Comparison of ENCODE assay signal across 13 cellular contexts in genomic region chr5:89556215-89557009, GRCh38.
A peak's percentile ranks its signal among the peaks of the same experiment; 100 is the strongest.
DNase-seq lines count a peak whose midpoint lies in the region; ATAC-seq, FAIRE-seq and TF ChIP-seq lines count a peak whose summit lies in the region.
"Had no signal": no experiment of that assay in that cellular context is flagged by ENCODE, and none has a peak within 500 bp of the region (broad histone marks: within the 10 kb centered on the region; RNA-seq: fewer than 3 reads in every experiment).

No MANE protein-coding gene starts in this region.

- H3K27ac ChIP-seq in A673 (ENCODE audit: low read depth, low read length, poor library complexity, severe bottlenecking): no peak overlapping the region
- H3K27ac ChIP-seq in small intestine (ENCODE audit: low read depth in 1 of 2, low read length in 1 of 2): no peak overlapping the region
- no peak overlapping the region for H3K27ac ChIP-seq in tibial artery
- H3K27ac ChIP-seq: BLaER1, spleen had no signal

- no peaks in the 10 kb centered on the region for H3K9me3 ChIP-seq in A673 (ENCODE audit: low read depth, low read length, poor library complexity, severe bottlenecking)
- no peaks in the 10 kb centered on the region for H3K9me3 ChIP-seq in small intestine (ENCODE audit: control insufficient read depth, low read depth)
- no peaks in the 10 kb centered on the region for H3K9me3 ChIP-seq in tibial artery
- H3K9me3 ChIP-seq: BLaER1, spleen had no signal

- DNase-seq in A673 (ENCODE audit: low spot score) (peak; percentile 7), HFF-Myc (ENCODE audit: extremely low read depth, low read depth) (peak; percentile 12), T1000 (lab: John Stamatoyannopoulos, UW) (peak; percentile 12), fibroblast of villous mesenchyme (ENCODE audit: low read depth) (peak; percentile 60), small intestine (no peak), NCI-H524 treated with DMSO at 0.1 percent for 48 hours (lab: John Stamatoyannopoulos, UW) (no peak), tibial artery (no peak)
- DNase-seq: central memory CD4-positive, alpha-beta T cell; Kasumi-1; midbrain; spleen had no signal

- intact Hi-C loops in A673 (cut with micrococcal nuclease; ENCODE audit: unreplicated experiment) (no loop called here), tibial artery (cut with DNase I; ENCODE audit: low total_unique reads) (no loop called here)

- H3K36me3 ChIP-seq in A673 (ENCODE audit: insufficient read depth, low read length, poor library complexity, severe bottlenecking) (no peaks in the 10 kb centered on the region), small intestine (ENCODE audit: control insufficient read depth in 2 of 2, insufficient read depth in 2 of 2, low read length in 2 of 2) (no peaks in the 10 kb centered on the region), tibial artery (no peaks in the 10 kb centered on the region)
- H3K36me3 ChIP-seq: BLaER1, spleen had no signal

- peaks cover 3% of the 10 kb centered on the region for H3K4me1 ChIP-seq in A673 (ENCODE audit: insufficient read depth, low read length, poor library complexity, severe bottlenecking)
- no peaks in the 10 kb centered on the region for H3K4me1 ChIP-seq in small intestine (ENCODE audit: control insufficient read depth in 2 of 2, insufficient read depth in 1 of 2, low read depth in 1 of 2, low read length in 1 of 2)
- no peaks in the 10 kb centered on the region for H3K4me1 ChIP-seq in tibial artery
- H3K4me1 ChIP-seq: BLaER1, spleen had no signal

- ATAC-seq in HG03139 (IDR thresholded peaks at IDR 0.05; ENCODE audit: unreplicated experiment): no peak

- CTCF ChIA-PET in A673 (lab: Charles Lee): no interaction called here

- WGBS in small intestine, 3 donors: 73 to 85% (median 74%) methylated on average over 5 of the region's 5 CpGs

- POLR2A ChIA-PET in A673 (lab: Charles Lee; ENCODE audit: low non-redundant PET): no interaction called here

- TF ChIP-seq CTCF in A673 (conservative IDR thresholded peaks at IDR 0.05; ENCODE audit: low read depth, low read length) (no peak), HFF-Myc (IDR thresholded peaks at IDR 0.05; ENCODE audit: low read depth, low read length, missing control alignments) (no peak), fibroblast of villous mesenchyme (IDR thresholded peaks at IDR 0.05; ENCODE audit: insufficient read depth, low read depth, low read length) (no peak), tibial artery (IDR thresholded peaks at IDR 0.05) (no peak)

- H3K27me3 ChIP-seq in A673 (replicated peaks; ENCODE audit: insufficient read depth, low read depth, low read length, poor library complexity): no peaks in the 10 kb centered on the region
- H3K27me3 ChIP-seq in small intestine (ENCODE audit: control insufficient read depth in 2 of 2, insufficient read depth in 2 of 2, low read length in 2 of 2): no peaks in the 10 kb centered on the region
- no peaks in the 10 kb centered on the region for H3K27me3 ChIP-seq in tibial artery
- H3K27me3 ChIP-seq: BLaER1, spleen had no signal

- no TSS peak for BruUV-seq in A673 (replicated peaks; lab: Mats Ljungman, UMichigan)

- FAIRE-seq in small intestine (lab: Jason Lieb, UNC): no peak

- H3K4me3 ChIP-seq in A673 (ENCODE audit: low read depth, low read length, poor library complexity, severe bottlenecking): no peak overlapping the region
- no peak overlapping the region for H3K4me3 ChIP-seq in HFF-Myc (replicated peaks; ENCODE audit: low read depth, low read length)
- H3K4me3 ChIP-seq in fibroblast of villous mesenchyme (ENCODE audit: low read depth, low read length): no peak overlapping the region
- no peak overlapping the region for H3K4me3 ChIP-seq in small intestine (ENCODE audit: low read depth in 1 of 2, low read length in 2 of 2)
- no peak overlapping the region for H3K4me3 ChIP-seq in tibial artery
- H3K4me3 ChIP-seq: BLaER1, spleen had no signal

Comparison
In these comparisons a context has a peak if more than half of its experiments do, and no peak if none do; other contexts are left out.
1. DNase-seq: peak in A673 (single experiment), HFF-Myc (single experiment), T1000 (single experiment) and fibroblast of villous mesenchyme (single experiment); none in small intestine (single experiment), NCI-H524 treated with DMSO at 0.1 percent for 48 hours (single experiment) and tibial artery (0 of 2).